18 cellular contexts compared by ENCODE assay signal in genomic region chr2:239025951-239026461, GRCh38.
DNase-seq lines count a peak whose midpoint lies in the region; ATAC-seq, FAIRE-seq and TF ChIP-seq lines count a peak whose summit lies in the region.
"Had no signal": no experiment of that assay in that cellular context is flagged by ENCODE, and none has a peak within 500 bp of the region (broad histone marks: within the 10 kb centered on the region; RNA-seq: fewer than 3 reads in every experiment).

No MANE protein-coding gene starts in this region.

- no peaks in the 10 kb centered on the region for H3K9me3 ChIP-seq in BLaER1
- H3K9me3 ChIP-seq in IMR-90 (ENCODE audit: control insufficient read depth, insufficient read depth, low read length): no peaks in the 10 kb centered on the region
- no peaks in the 10 kb centered on the region for H3K9me3 ChIP-seq in H1 (ENCODE audit: insufficient read depth in 2 of 2, low read depth in 1 of 2, low read length in 1 of 2)
- H3K9me3 ChIP-seq: HAP-1, Peyer's patch, SJCRH30 had no signal

- H3K27ac ChIP-seq in BLaER1 (no peak overlapping the region), IMR-90 (ENCODE audit: insufficient read depth, low read length) (no peak overlapping the region), H1 (ENCODE audit: low read depth, low read length) (no peak overlapping the region)
- H3K27ac ChIP-seq: Peyer's patch, SJCRH30 had no signal

- H3K9ac ChIP-seq in BLaER1: no peak overlapping the region
- H3K9ac ChIP-seq in IMR-90 (ENCODE audit: low read depth, low read length): no peak overlapping the region
- H3K9ac ChIP-seq in H1 (replicated peaks in 1 of 4; ENCODE audit: extremely low read depth in 1 of 4, low read depth in 3 of 4, low read length in 3 of 4): no peak overlapping the region

- H2BK15ac ChIP-seq in IMR-90 (ENCODE audit: low read depth, low read length): no peak overlapping the region
- H2BK15ac ChIP-seq in H1 (ENCODE audit: low read length): no peak overlapping the region

- FAIRE-seq in H1 (lab: Jason Lieb, UNC): no peak

- H3K9me1 ChIP-seq in IMR-90 (ENCODE audit: insufficient read depth, low read length): no peaks in the 10 kb centered on the region

- H3K4me3 Mint-ChIP-seq in nephron (no peak overlapping the region), type B pancreatic cell (no peak overlapping the region)
- H3K4me3 Mint-ChIP-seq: B cell; CD4-positive, alpha-beta memory T cell; IgD-negative memory B cell had no signal

- H3K79me2 ChIP-seq in H1 (ENCODE audit: control insufficient read depth in 1 of 2, insufficient read depth in 2 of 2, low read length in 2 of 2): no peaks in the 10 kb centered on the region

- H4K8ac ChIP-seq in IMR-90 (ENCODE audit: low read depth in 2 of 2, low read length in 2 of 2) (no peak overlapping the region), H1 (ENCODE audit: extremely low read depth, insufficient read depth, low read length) (no peak overlapping the region)

- H2BK5ac ChIP-seq in IMR-90 (ENCODE audit: low read depth, low read length, poor library complexity, severe bottlenecking): no peak overlapping the region
- no peak overlapping the region for H2BK5ac ChIP-seq in H1 (ENCODE audit: low read depth, low read length)

- H3K4ac ChIP-seq in IMR-90 (ENCODE audit: low read depth, low read length): no peak overlapping the region
- H3K4ac ChIP-seq in H1 (replicated peaks; ENCODE audit: insufficient read length, low read depth, low read length): no peak overlapping the region

- no peak for TF ChIP-seq EP300 in H1 (IDR thresholded peaks at IDR 0.05; ENCODE audit: borderline replicate concordance in 1 of 2, low read depth in 2 of 2, low read length in 2 of 2)

- peak overlapping the region; percentile 17; the same call in 1 of the 2 replicates for H3K4me2 ChIP-seq in BLaER1
- H3K4me2 ChIP-seq in IMR-90 (ENCODE audit: low read depth, low read length): no peak overlapping the region
- H3K4me2 ChIP-seq in H1 (ENCODE audit: insufficient read depth in 1 of 2, low read depth in 2 of 2, low read length in 2 of 2): no peak overlapping the region

- in situ Hi-C loops in IMR-90 (cut with MboI; ENCODE audit: low sequenced_read_pairs): loop anchor here (25.0 kb wide), 1 partner anchor 1111 kb away; the partner anchor contains the start of genes COPS9 and OTOS

- POLR2A ChIA-PET in IMR-90 (lab: Charles Lee; ENCODE audit: unreplicated experiment) (no interaction called here), H1 (lab: Charles Lee; ENCODE audit: partially characterized antibody) (no interaction called here)

- no peak overlapping the region for H4K5ac ChIP-seq in IMR-90 (ENCODE audit: low read depth, low read length)
- H4K5ac ChIP-seq in H1 (ENCODE audit: insufficient read length, low read depth, low read length): no peak overlapping the region

- DNase-seq in IMR-90: no peak
- DNase-seq in H1 (ENCODE audit: low read depth in 1 of 2, low spot score in 2 of 2): no peak
- DNase-seq in stimulated activated CD4-positive, alpha-beta T cell treated with anti-CD3 and anti-CD28 coated beads, Interleukin-2, amount 100 ng/mL, for 48 hours: no peak
- DNase-seq in NCI-H1436 treated with DMSO at 0.1 percent for 48 hours (lab: John Stamatoyannopoulos, UW): no peak
- DNase-seq in NOMO-1 treated with dmso at 0.1 percent for 144 hours (lab: John Stamatoyannopoulos, UW; ENCODE audit: unreplicated experiment): no peak
- DNase-seq in type B pancreatic cell (ENCODE audit: extremely low spot score, unreplicated experiment): no peak
- DNase-seq: ACHN; CD4-positive, alpha-beta memory T cell; NCI-H2029; NCI-H2171 treated with DMSO at 0.1 percent for 48 hours; NCI-H510A; SJCRH30 had no signal

- H3K4me1 ChIP-seq in BLaER1: peaks cover 13% of the 10 kb centered on the region
- H3K4me1 ChIP-seq in IMR-90 (ENCODE audit: control insufficient read depth, insufficient read depth, low read length): peaks cover 3% of the 10 kb centered on the region; the same call in 1 of the 2 replicates
- peaks cover 0 to 5% (median 1%) of the 10 kb centered on the region in 4 experiments; a peak in 5 of 7 replicates for H3K4me1 ChIP-seq in H1 (replicated peaks in 1 of 4; ENCODE audit: control insufficient read depth in 3 of 4, insufficient read depth in 4 of 4, low read length in 3 of 4)
- H3K4me1 ChIP-seq: HAP-1, Peyer's patch, SJCRH30 had no signal

- ATAC-seq in IMR-90 (ENCODE audit: low read depth): no peak

- dilution Hi-C loops in IMR-90 (cut with HindIII; ENCODE audit: low sequenced_read_pairs, unreplicated experiment): no loop called here

- no TSS peak for BruUV-seq in IMR-90 (replicated peaks; lab: Mats Ljungman, UMichigan)

- H3K4me3 ChIP-seq in BLaER1 (no peak overlapping the region), IMR-90 (ENCODE audit: insufficient read depth, low read depth, low read length) (no peak overlapping the region), H1 (ENCODE audit: extremely low read depth in 1 of 4, insufficient read depth in 2 of 4, low read depth in 3 of 4, low read length in 4 of 4) (no peak overlapping the region)
- H3K4me3 ChIP-seq: HAP-1, Peyer's patch, SJCRH30 had no signal

- H3K14ac ChIP-seq in IMR-90 (replicated peaks; ENCODE audit: low read depth, low read length) (no peak overlapping the region), H1 (ENCODE audit: insufficient read length) (no peak overlapping the region)

- H2BK20ac ChIP-seq in IMR-90 (ENCODE audit: low read depth, low read length) (no peak overlapping the region), H1 (ENCODE audit: low read length) (no peak overlapping the region)

- H3K18ac ChIP-seq in IMR-90 (ENCODE audit: low read depth, low read length) (no peak overlapping the region), H1 (ENCODE audit: extremely low read depth, low read length) (no peak overlapping the region)

- H2BK12ac ChIP-seq in H1 (ENCODE audit: low read depth, low read length): no peak overlapping the region

- H3K36me3 Mint-ChIP-seq in nephron (ENCODE audit: low read depth) (no peaks in the 10 kb centered on the region), type B pancreatic cell (no peaks in the 10 kb centered on the region)
- H3K36me3 Mint-ChIP-seq: CD4-positive, alpha-beta memory T cell; IgD-negative memory B cell had no signal

- H3K27ac Mint-ChIP-seq in nephron: peak overlapping the region; percentile 77 to 93 (median 85)
- no peak overlapping the region for H3K27ac Mint-ChIP-seq in type B pancreatic cell
- H3K27ac Mint-ChIP-seq: B cell; CD4-positive, alpha-beta memory T cell had no signal

- H3K23ac ChIP-seq in IMR-90 (ENCODE audit: low read depth, low read length) (no peak overlapping the region), H1 (ENCODE audit: insufficient read length) (no peak overlapping the region)

- TF ChIP-seq RAD21 in IMR-90 (IDR thresholded peaks at IDR 0.05; ENCODE audit: low read length) (no peak), H1 (IDR thresholded peaks at IDR 0.05 in 1 of 2, conservative IDR thresholded peaks at IDR 0.05 in 1 of 2; ENCODE audit: low read depth in 2 of 2, low read length in 2 of 2) (no peak)

- H2AFZ ChIP-seq in IMR-90 (replicated peaks; ENCODE audit: low read length, poor library complexity) (peak overlapping the region; percentile 23), H1 (ENCODE audit: low read length) (no peak overlapping the region)

- WGBS in IMR-90 (ENCODE audit: extremely low coverage in 2 of 2, insufficient read length in 1 of 2), 2 experiments: 62% methylated on average over 7 of the region's 14 CpGs; no CpG with 5 or more reads in 1 of the 2 experiments
- WGBS in H1 (ENCODE audit: extremely low coverage in 1 of 2, insufficient coverage in 1 of 2, insufficient read length in 1 of 2, insufficient replicate concordance in 2 of 2, low coverage in 1 of 2, low lambda C conversion rate in 2 of 2, missing lambda C conversion rate in 1 of 2), 2 experiments: 89% methylated on average over 14 of the region's 14 CpGs; no CpG with 5 or more reads in 1 of the 2 experiments

- H2BK120ac ChIP-seq in IMR-90 (ENCODE audit: low read depth, low read length) (no peak overlapping the region), H1 (replicated peaks; ENCODE audit: low read depth, low read length) (no peak overlapping the region)

- H4K91ac ChIP-seq in IMR-90 (ENCODE audit: insufficient read depth, low read depth, low read length): no peak overlapping the region
- H4K91ac ChIP-seq in H1 (replicated peaks; ENCODE audit: insufficient read length, low read length): no peak overlapping the region

- TF ChIP-seq CTCF in IMR-90 (conservative IDR thresholded peaks at IDR 0.05; ENCODE audit: low read depth, low read length): no peak
- no peak for TF ChIP-seq CTCF in H1 (IDR thresholded peaks at IDR 0.05; ENCODE audit: control extremely low read depth in 1 of 3, insufficient read depth in 1 of 3, low read depth in 1 of 3, low read length in 3 of 3)
- TF ChIP-seq CTCF in nephron (IDR thresholded peaks at IDR 0.05; ENCODE audit: unreplicated experiment in 3 of 3): no peak
- TF ChIP-seq CTCF in type B pancreatic cell (conservative IDR thresholded peaks at IDR 0.05): no peak

- H3K36me3 ChIP-seq in BLaER1 (no peaks in the 10 kb centered on the region), IMR-90 (ENCODE audit: control insufficient read depth, insufficient read depth, low read length) (no peaks in the 10 kb centered on the region), H1 (ENCODE audit: control insufficient read depth in 2 of 4, insufficient read depth in 4 of 4, low read length in 3 of 4) (no peaks in the 10 kb centered on the region)
- H3K36me3 ChIP-seq: HAP-1, Peyer's patch, SJCRH30 had no signal

- TF ChIP-seq POLR2A in IMR-90 (IDR thresholded peaks at IDR 0.05; ENCODE audit: low read depth, low read length) (no peak), H1 (IDR thresholded peaks at IDR 0.05; ENCODE audit: control extremely low read depth in 1 of 2, low read depth in 2 of 2, low read length in 2 of 2) (no peak)

- H3K79me1 ChIP-seq in IMR-90 (ENCODE audit: low read depth in 1 of 2, low read length in 2 of 2): no peaks in the 10 kb centered on the region
- H3K79me1 ChIP-seq in H1 (ENCODE audit: low read depth, low read length): no peaks in the 10 kb centered on the region

- H3K27me3 ChIP-seq in BLaER1 (no peaks in the 10 kb centered on the region), IMR-90 (ENCODE audit: control insufficient read depth, insufficient read depth, low read length) (peaks cover 40% of the 10 kb centered on the region), H1 (replicated peaks in 1 of 4; ENCODE audit: control insufficient read depth in 3 of 4, extremely low read depth in 1 of 4, insufficient read depth in 3 of 4, low read length in 3 of 4) (no peaks in the 10 kb centered on the region)
- H3K27me3 ChIP-seq: Peyer's patch had no signal

- CTCF ChIA-PET in IMR-90 (lab: Yijun Ruan, JAX): no interaction called here
- CTCF ChIA-PET in H1 (lab: Charles Lee; ENCODE audit: partially characterized antibody): no interaction called here

- H4K20me1 ChIP-seq in BLaER1 (no peaks in the 10 kb centered on the region), IMR-90 (ENCODE audit: insufficient read depth, low read length) (no peaks in the 10 kb centered on the region), H1 (replicated peaks in 1 of 2; ENCODE audit: control insufficient read depth in 1 of 2, insufficient read depth in 2 of 2, low read length in 2 of 2) (no peaks in the 10 kb centered on the region)

- no peak overlapping the region for H2AK5ac ChIP-seq in IMR-90 (ENCODE audit: low read depth, low read length)
- no peak overlapping the region for H2AK5ac ChIP-seq in H1 (ENCODE audit: low read depth, low read length)

- peaks cover 44% of the 10 kb centered on the region for H3K4me1 Mint-ChIP-seq in nephron
- peaks cover 15% of the 10 kb centered on the region for H3K4me1 Mint-ChIP-seq in type B pancreatic cell (ENCODE audit: unreplicated experiment)
- H3K4me1 Mint-ChIP-seq: B cell; CD4-positive, alpha-beta memory T cell; IgD-negative memory B cell had no signal

- H3K9me3 Mint-ChIP-seq in nephron: no peaks in the 10 kb centered on the region
- no peaks in the 10 kb centered on the region for H3K9me3 Mint-ChIP-seq in type B pancreatic cell
- H3K9me3 Mint-ChIP-seq: CD4-positive, alpha-beta memory T cell; IgD-negative memory B cell had no signal

- intact Hi-C loops in IMR-90 (cut with micrococcal nuclease): no loop called here

- no peaks in the 10 kb centered on the region for H3K23me2 ChIP-seq in H1 (ENCODE audit: low read depth, low read length)

- H3K56ac ChIP-seq in IMR-90 (ENCODE audit: extremely low read depth, insufficient read depth, low read length) (no peak overlapping the region), H1 (replicated peaks; ENCODE audit: insufficient read length, low read depth, low read length) (no peak overlapping the region)

- peaks cover 14% of the 10 kb centered on the region for H3K27me3 Mint-ChIP-seq in nephron (ENCODE audit: low read depth)
- H3K27me3 Mint-ChIP-seq in type B pancreatic cell: peaks cover 14% of the 10 kb centered on the region

- H2AK9ac ChIP-seq in IMR-90 (replicated peaks; ENCODE audit: low read depth, low read length, poor library complexity): no peak overlapping the region
